ENCODE assay signal across 8 cellular contexts in the genomic region with DNA sequence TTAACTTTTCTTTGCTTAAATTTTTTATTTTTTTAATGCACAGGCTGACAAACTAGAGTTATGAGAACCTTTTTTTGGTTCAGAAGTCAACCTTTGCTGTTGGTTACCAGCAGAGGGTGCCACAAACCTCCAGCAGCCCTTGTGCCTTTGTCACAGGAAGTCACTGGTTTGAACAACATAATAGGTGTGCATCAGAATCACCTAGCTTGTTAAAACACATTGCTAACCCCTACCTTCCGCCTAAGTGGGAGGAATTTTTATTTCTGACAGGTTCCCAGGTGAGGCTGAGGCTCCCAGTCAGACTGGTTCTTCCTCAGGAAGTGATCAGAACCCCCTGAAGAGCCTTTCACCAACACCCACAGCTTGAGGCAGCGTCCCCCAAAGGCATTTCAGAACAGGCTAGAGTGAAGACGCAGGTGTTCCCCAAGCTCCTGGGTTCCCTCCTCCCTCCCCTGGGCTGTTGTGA. TPM values are rescaled to one million over a fixed set of nuclear protein-coding genes. Genes with fewer than 3 reads are reported as not detected.
DNase-seq lines count a peak whose midpoint lies in the region; ATAC-seq lines count a peak whose summit lies in the region.

No MANE protein-coding gene starts in this region.

- ATAC-seq in HG03175 (IDR thresholded peaks at IDR 0.05; ENCODE audit: unreplicated experiment) (peak; percentile 60), GM19035 (IDR thresholded peaks at IDR 0.05; ENCODE audit: unreplicated experiment) (no peak)

- intact Hi-C loops in posterior cingulate gyrus (cut with DNase I): loop anchor here (2.0 kb wide), 1 partner anchor 43 kb away; no protein-coding TSS in a partner anchor

- DNase-seq in ELF-1 (ENCODE audit: low read depth, low spot score): peak; percentile 62
- DNase-seq in RPMI7951 (ENCODE audit: low read depth): peak; percentile 45
- peak; percentile 57 for DNase-seq in activated gamma-delta T cell treated with anti-CD3 and anti-CD28 coated beads, Interleukin-2, amount 50 U/mL, for 16 hours (ENCODE audit: low read depth)
- peak; percentile 36 for DNase-seq in glomerular endothelial cell (ENCODE audit: extremely low read depth, low read depth, low spot score)
- DNase-seq in posterior cingulate gyrus: peak in 6 of 10 donors; percentile 15 to 90 (median 38)
- DNase-seq in occipital lobe (lab: John Stamatoyannopoulos, UW): no peak

RNA-seq across cellular contexts. Expression of a gene that starts 22.6 kb away (rescaled TPM):
- 160 and 164 TPM in 2 replicates for total RNA-seq in RPMI7951 (2014; rRNA removed; shearing (Covaris generic))
- total RNA-seq in glomerular endothelial cell (143 and 179 TPM in 2 replicates), occipital lobe (126 TPM)

RNA-seq across cellular contexts. Expression of a gene that starts 47.8 kb away (rescaled TPM):
- total RNA-seq in RPMI7951 (2014; rRNA removed; shearing (Covaris generic)): 3.5 and 9.1 TPM in 2 replicates
- 20.8 and 22.8 TPM in 2 replicates for total RNA-seq in glomerular endothelial cell
- 19.7 TPM for total RNA-seq in occipital lobe
